In the genomic region with DNA sequence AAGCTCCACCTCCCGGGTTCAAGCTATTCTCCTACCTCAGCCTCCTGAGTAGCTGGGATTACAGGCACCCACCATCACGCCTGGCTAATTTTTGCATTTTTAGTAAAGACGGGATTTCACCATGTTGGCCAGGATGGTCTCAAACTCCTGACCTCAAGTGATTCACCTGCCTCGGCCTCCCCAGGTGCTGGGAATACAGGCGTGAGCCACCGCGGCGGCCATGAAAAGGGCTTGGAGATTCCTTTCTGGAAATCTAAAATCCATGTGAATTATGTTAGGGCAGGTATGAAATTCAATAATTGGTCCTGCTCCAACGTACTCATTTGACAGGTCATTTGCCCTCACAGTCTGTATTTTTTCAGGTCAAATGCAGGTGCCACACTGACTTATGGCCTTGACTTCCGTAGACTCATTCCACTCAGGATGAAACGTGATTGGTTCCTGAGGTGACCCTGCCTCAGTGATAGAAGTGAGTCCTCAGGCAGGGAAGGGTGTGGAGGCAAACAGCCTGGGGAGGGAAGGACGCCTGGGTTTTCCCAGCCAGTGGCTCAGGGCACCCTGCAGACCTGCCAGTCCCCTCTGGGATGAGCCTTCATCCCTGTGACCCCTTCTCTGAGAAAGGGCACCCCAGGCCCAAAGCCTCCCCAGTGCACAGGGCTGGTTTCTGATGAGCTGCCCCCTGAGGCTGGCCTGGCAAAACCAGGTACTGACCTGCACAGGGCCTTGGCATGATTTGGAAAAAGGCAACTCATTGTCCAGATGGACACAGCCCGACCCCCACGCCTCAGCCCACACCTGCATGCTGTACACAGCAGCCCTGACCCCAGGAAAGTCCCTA, we compare ENCODE assay signal across 9 cellular contexts. TPM values are rescaled to one million over a fixed set of nuclear protein-coding genes. Genes with fewer than 3 reads are reported as not detected.
DNase-seq lines count a peak whose midpoint lies in the region; ATAC-seq, FAIRE-seq and TF ChIP-seq lines count a peak whose summit lies in the region.
"Had no signal": no experiment of that assay in that cellular context is flagged by ENCODE, and none has a peak within 500 bp of the region (broad histone marks: within the 10 kb centered on the region; RNA-seq: fewer than 3 reads in every experiment).

No MANE protein-coding gene starts in this region.

- no peak overlapping the region for H2BK12ac ChIP-seq in neuronal stem cell (ENCODE audit: low read length)

- H2BK15ac ChIP-seq in neuronal stem cell (ENCODE audit: low read length) = no peak overlapping the region

- H3K27me3 ChIP-seq in cardiac muscle cell (no peaks in the 10 kb centered on the region), duodenal mucosa (ENCODE audit: control insufficient read depth in 1 of 2, insufficient read depth in 2 of 2, low read length in 2 of 2) (no peaks in the 10 kb centered on the region), neuronal stem cell (ENCODE audit: control insufficient read depth in 3 of 3, insufficient read depth in 3 of 3, low read depth in 1 of 3, low read length in 3 of 3) (no peaks in the 10 kb centered on the region), upper lobe of left lung (no peaks in the 10 kb centered on the region)

- H2BK5ac ChIP-seq in neuronal stem cell (ENCODE audit: low read length) = no peak overlapping the region

- no peak overlapping the region for H3K4me3 ChIP-seq in cardiac muscle cell
- H3K4me3 ChIP-seq in duodenal mucosa (ENCODE audit: low read depth in 1 of 2, low read length in 2 of 2) = peak overlapping the region; percentile 5 to 36
- H3K4me3 ChIP-seq in neuronal stem cell (ENCODE audit: low read length in 2 of 2) = no peak overlapping the region
- H3K4me3 ChIP-seq in upper lobe of left lung = peak overlapping the region in 1 of 4 donors; percentile 36

- no peak overlapping the region for H3K23ac ChIP-seq in neuronal stem cell (ENCODE audit: low read depth, low read length, poor library complexity)

- peak overlapping the region; percentile 71 for H2AFZ ChIP-seq in neuronal stem cell (ENCODE audit: low read length)

- H3K9ac ChIP-seq in duodenal mucosa (ENCODE audit: low read depth in 1 of 2, low read length in 2 of 2) = peak overlapping the region; percentile 45 to 76
- no peak overlapping the region for H3K9ac ChIP-seq in neuronal stem cell (ENCODE audit: low read depth, low read length, poor library complexity)

- no peak for FAIRE-seq in GM19239 (lab: Jason Lieb, UNC)
- FAIRE-seq: endometrium had no signal

- H3K14ac ChIP-seq in neuronal stem cell (ENCODE audit: low read length) = no peak overlapping the region

- TF ChIP-seq POLR2A in upper lobe of left lung (IDR thresholded peaks at IDR 0.05) = no peak

- H3K4me1 ChIP-seq in cardiac muscle cell (ENCODE audit: low read depth) = peaks cover 24% of the 10 kb centered on the region
- H3K4me1 ChIP-seq in duodenal mucosa (ENCODE audit: control insufficient read depth in 1 of 2, insufficient read depth in 2 of 2, low read length in 2 of 2) = peaks cover 64 to 72% of the 10 kb centered on the region in 2 donors
- peaks cover 11 to 16% of the 10 kb centered on the region in 2 donors for H3K4me1 ChIP-seq in neuronal stem cell (ENCODE audit: control insufficient read depth in 2 of 2, insufficient read depth in 1 of 2, low read depth in 1 of 2, low read length in 2 of 2)
- H3K4me1 ChIP-seq in upper lobe of left lung = peaks cover 77 to 85% (median 81%) of the 10 kb centered on the region in 4 donors

- TF ChIP-seq EP300 in upper lobe of left lung (IDR thresholded peaks at IDR 0.05) = no peak

- H4K91ac ChIP-seq in neuronal stem cell (ENCODE audit: low read depth, low read length, poor library complexity) = no peak overlapping the region

- no peak overlapping the region for H2AK5ac ChIP-seq in neuronal stem cell (ENCODE audit: low read depth, low read length)

- ATAC-seq in left ventricle myocardium superior (no peak), upper lobe of left lung (ENCODE audit: low FRiP score in 2 of 2) (no peak)

- no peak overlapping the region for H3K4ac ChIP-seq in neuronal stem cell (ENCODE audit: low read length)

- peak overlapping the region; percentile 17 for H3K18ac ChIP-seq in neuronal stem cell (ENCODE audit: low read length)

- intact Hi-C loops in left ventricle myocardium superior (cut with micrococcal nuclease) = no loop called here

- DNase-seq in cardiac muscle cell (ENCODE audit: low read depth in 1 of 2, low spot score in 1 of 2) (no peak), left ventricle myocardium superior (no peak), neuronal stem cell (ENCODE audit: low spot score) (no peak), upper lobe of left lung (peak in 1 of 2 donors; percentile 18), mucosa of gallbladder (ENCODE audit: low spot score) (no peak), GM19239 (ENCODE audit: insufficient read length, low spot score) (no peak), HUDEP-2 (lab: John Stamatoyannopoulos, UW; ENCODE audit: unreplicated experiment in 76 of 76) (no peak)

- H3K36me3 ChIP-seq in cardiac muscle cell = no peaks in the 10 kb centered on the region
- no peaks in the 10 kb centered on the region for H3K36me3 ChIP-seq in duodenal mucosa (ENCODE audit: control insufficient read depth in 1 of 2, insufficient read depth in 2 of 2, low read length in 2 of 2)
- no peaks in the 10 kb centered on the region for H3K36me3 ChIP-seq in neuronal stem cell (replicated peaks in 1 of 2; ENCODE audit: control insufficient read depth in 2 of 2, insufficient read depth in 2 of 2, low read length in 2 of 2)
- no peaks in the 10 kb centered on the region for H3K36me3 ChIP-seq in upper lobe of left lung

- H3K79me1 ChIP-seq in neuronal stem cell (ENCODE audit: low read depth, low read length) = no peaks in the 10 kb centered on the region

- no peak overlapping the region for H4K8ac ChIP-seq in neuronal stem cell (ENCODE audit: low read depth, low read length)

- no CpG with 5 or more reads among the region's 14 CpGs for WGBS in neuronal stem cell (ENCODE audit: extremely low coverage in 2 of 2, insufficient read length in 2 of 2, insufficient replicate concordance in 1 of 2), 2 donors
- WGBS in upper lobe of left lung, 2 donors = 82 to 85% methylated on average over 14 of the region's 14 CpGs

- H3K27ac ChIP-seq in cardiac muscle cell (peak overlapping the region; percentile 76), duodenal mucosa (ENCODE audit: low read depth, low read length) (peak overlapping the region; percentile 91), neuronal stem cell (replicated peaks; ENCODE audit: low read length) (no peak overlapping the region), upper lobe of left lung (peak overlapping the region; percentile 85 to 97 (median 92))

- H3K4me2 ChIP-seq in neuronal stem cell (ENCODE audit: insufficient read depth, low read length, poor library complexity, severe bottlenecking) = no peak overlapping the region

- TF ChIP-seq CTCF in cardiac muscle cell (IDR thresholded peaks at IDR 0.05; ENCODE audit: low read depth, low read length) (no peak), upper lobe of left lung (IDR thresholded peaks at IDR 0.05) (no peak)

- H2BK120ac ChIP-seq in neuronal stem cell (ENCODE audit: low read depth, low read length) = no peak overlapping the region

- H3K9me3 ChIP-seq in cardiac muscle cell (ENCODE audit: low read depth) (no peaks in the 10 kb centered on the region), duodenal mucosa (ENCODE audit: control insufficient read depth in 1 of 2, low read length in 2 of 2) (no peaks in the 10 kb centered on the region), neuronal stem cell (replicated peaks in 1 of 2; ENCODE audit: control insufficient read depth in 2 of 2, insufficient read depth in 1 of 2, low read depth in 1 of 2, low read length in 2 of 2) (no peaks in the 10 kb centered on the region), upper lobe of left lung (no peaks in the 10 kb centered on the region)

RNA-seq across cellular contexts. Expression of gene PSMA6, which starts 48.7 kb away (rescaled TPM):
- total RNA-seq in cardiac muscle cell (143 and 221 TPM in 2 replicates), left ventricle myocardium superior (185 TPM), upper lobe of left lung (100 to 1,000 TPM in 4 of 6 donors, 10 to 100 TPM in 2; 63.9 to 213 (median 162) TPM), mucosa of gallbladder (93.8 TPM)
- polyA plus RNA-seq in cardiac muscle cell = 296 and 352 TPM in 2 replicates
- polyA plus RNA-seq in neuronal stem cell (2013, experiment 1 of 2) = 224 TPM
- polyA plus RNA-seq in neuronal stem cell (2013, experiment 2 of 2) = 218 TPM

Comparison
In these comparisons a context has a peak if more than half of its experiments do, and no peak if none do; other contexts are left out.
1. H3K4me3 ChIP-seq: peak in duodenal mucosa (2 of 2); none in cardiac muscle cell (single experiment) and neuronal stem cell (0 of 2).